In genomic region chr12:4215862-4216541, GRCh38 we compare ENCODE assay signal across 10 cellular contexts. TPM values are rescaled to one million over a fixed set of nuclear protein-coding genes. Genes with fewer than 3 reads are reported as not detected.
DNase-seq lines count a peak whose midpoint lies in the region; ATAC-seq, FAIRE-seq and TF ChIP-seq lines count a peak whose summit lies in the region.
"Had no signal": no experiment of that assay in that cellular context is flagged by ENCODE, and none has a peak within 500 bp of the region (broad histone marks: within the 10 kb centered on the region; RNA-seq: fewer than 3 reads in every experiment).

No MANE protein-coding gene starts in this region.

- H3K4me1 ChIP-seq in SK-N-SH (ENCODE audit: control insufficient read depth in 1 of 2, insufficient read depth in 2 of 2, low read depth in 1 of 2, low read length in 1 of 2) = no peaks in the 10 kb centered on the region
- H3K4me1 ChIP-seq in upper lobe of right lung = no peaks in the 10 kb centered on the region
- H3K4me1 ChIP-seq in small intestine (ENCODE audit: control insufficient read depth in 2 of 2, insufficient read depth in 1 of 2, low read depth in 1 of 2, low read length in 1 of 2) = no peaks in the 10 kb centered on the region

- H3K27ac ChIP-seq in SK-N-SH (ENCODE audit: low read depth in 2 of 2, low read length in 1 of 2) = no peak overlapping the region
- H3K27ac ChIP-seq in upper lobe of right lung = no peak overlapping the region
- H3K27ac ChIP-seq in small intestine (ENCODE audit: low read depth in 1 of 2, low read length in 1 of 2) = no peak overlapping the region

- peak overlapping the region; percentile 51 to 60 for H3K4me3 Mint-ChIP-seq in effector memory CD8-positive, alpha-beta T cell
- H3K4me3 Mint-ChIP-seq in nephron progenitor cell = no peak overlapping the region

- H3K27ac Mint-ChIP-seq in effector memory CD8-positive, alpha-beta T cell = peak overlapping the region; percentile 74 to 94
- H3K27ac Mint-ChIP-seq in nephron progenitor cell = no peak overlapping the region

- H3K36me3 ChIP-seq in SK-N-SH (replicated peaks in 1 of 2; ENCODE audit: control insufficient read depth in 1 of 2, insufficient read depth in 2 of 2, low read length in 1 of 2) (no peaks in the 10 kb centered on the region), upper lobe of right lung (no peaks in the 10 kb centered on the region), small intestine (ENCODE audit: control insufficient read depth in 2 of 2, insufficient read depth in 2 of 2, low read length in 2 of 2) (no peaks in the 10 kb centered on the region)
- H3K36me3 ChIP-seq: heart right ventricle had no signal

- peaks cover 0 to 9% of the 10 kb centered on the region in 2 donors for H3K27me3 Mint-ChIP-seq in effector memory CD8-positive, alpha-beta T cell
- H3K27me3 Mint-ChIP-seq in nephron progenitor cell (ENCODE audit: low read depth, poor library complexity) = peaks cover 5% of the 10 kb centered on the region

- H2AFZ ChIP-seq in SK-N-SH (ENCODE audit: low read depth) = no peak overlapping the region

- peak; percentile 51 for ATAC-seq in GM18498 (IDR thresholded peaks at IDR 0.05; ENCODE audit: unreplicated experiment)
- peak; percentile 55 for ATAC-seq in GM19463 (IDR thresholded peaks at IDR 0.05; ENCODE audit: unreplicated experiment)
- ATAC-seq in HG03196 (IDR thresholded peaks at IDR 0.05; ENCODE audit: unreplicated experiment) = peak; percentile 41
- no peak for ATAC-seq in effector memory CD8-positive, alpha-beta T cell (replicated peaks)
- ATAC-seq in upper lobe of right lung = no peak

- no peaks in the 10 kb centered on the region for H3K36me3 Mint-ChIP-seq in effector memory CD8-positive, alpha-beta T cell (ENCODE audit: insufficient read depth)
- no peaks in the 10 kb centered on the region for H3K36me3 Mint-ChIP-seq in nephron progenitor cell (ENCODE audit: low read depth)

- POLR2A ChIA-PET in SK-N-SH (lab: Yijun Ruan, JAX) = no interaction called here

- H3K4me2 ChIP-seq in SK-N-SH = no peak overlapping the region

- WGBS in SK-N-SH (ENCODE audit: low lambda C conversion rate) = 4% methylated on average over 4 of the region's 4 CpGs
- 66 to 73% (median 73%) methylated on average over 4 of the region's 4 CpGs for WGBS in small intestine, 3 donors

- no peaks in the 10 kb centered on the region for H4K20me1 ChIP-seq in SK-N-SH (ENCODE audit: insufficient read depth)

- intact Hi-C loops in upper lobe of right lung (cut with DNase I) = no loop called here

- TF ChIP-seq CTCF in SK-N-SH (IDR thresholded peaks at IDR 0.05) (no peak), nephron progenitor cell (IDR thresholded peaks at IDR 0.05) (no peak), upper lobe of right lung (IDR thresholded peaks at IDR 0.05) (no peak)

- H3K9me3 Mint-ChIP-seq in effector memory CD8-positive, alpha-beta T cell = no peaks in the 10 kb centered on the region
- H3K9me3 Mint-ChIP-seq in nephron progenitor cell = peaks cover 15% of the 10 kb centered on the region

- FAIRE-seq in small intestine (lab: Jason Lieb, UNC) = no peak

- H3K9ac ChIP-seq in SK-N-SH = no peak overlapping the region

- H3K9me3 ChIP-seq in SK-N-SH (no peaks in the 10 kb centered on the region), upper lobe of right lung (no peaks in the 10 kb centered on the region), small intestine (ENCODE audit: control insufficient read depth, low read depth) (no peaks in the 10 kb centered on the region)
- H3K9me3 ChIP-seq: heart right ventricle had no signal

- H3K4me1 Mint-ChIP-seq in effector memory CD8-positive, alpha-beta T cell (ENCODE audit: low read depth in 2 of 2) = peaks cover 10 to 40% of the 10 kb centered on the region in 2 donors
- peaks cover 18% of the 10 kb centered on the region for H3K4me1 Mint-ChIP-seq in nephron progenitor cell

- TF ChIP-seq EP300 in SK-N-SH (IDR thresholded peaks at IDR 0.05; ENCODE audit: borderline replicate concordance in 1 of 2, low read depth in 1 of 2, low read length in 1 of 2) = no peak

- H3K27me3 ChIP-seq in SK-N-SH (ENCODE audit: insufficient read depth) (peaks cover 22% of the 10 kb centered on the region), upper lobe of right lung (no peaks in the 10 kb centered on the region), small intestine (ENCODE audit: control insufficient read depth in 2 of 2, insufficient read depth in 2 of 2, low read length in 2 of 2) (no peaks in the 10 kb centered on the region)

- H3K9me2 ChIP-seq in SK-N-SH = no peaks in the 10 kb centered on the region

- H3K79me2 ChIP-seq in SK-N-SH (ENCODE audit: insufficient read depth) = no peaks in the 10 kb centered on the region

- no peak for DNase-seq in effector memory CD8-positive, alpha-beta T cell
- DNase-seq in SK-N-SH = no peak
- DNase-seq in nephron progenitor cell = no peak
- no peak for DNase-seq in upper lobe of right lung
- no peak for DNase-seq in small intestine
- DNase-seq: NCI-H510A had no signal

- no peak overlapping the region for H3K4me3 ChIP-seq in SK-N-SH (ENCODE audit: low read depth in 2 of 2, low read length in 1 of 2)
- H3K4me3 ChIP-seq in upper lobe of right lung = no peak overlapping the region
- H3K4me3 ChIP-seq in small intestine (ENCODE audit: low read depth in 1 of 2, low read length in 2 of 2) = no peak overlapping the region
- H3K4me3 ChIP-seq: heart right ventricle had no signal

- no peaks in the 10 kb centered on the region for H3F3A ChIP-seq in SK-N-SH (replicated peaks; ENCODE audit: insufficient read depth)

- CTCF ChIA-PET in SK-N-SH (lab: Yijun Ruan, JAX) = interaction anchor here (1.9 kb wide), 1 partner anchor 61 kb away, joined by 6 read pairs; no protein-coding TSS in a partner anchor

- TF ChIP-seq RAD21 in SK-N-SH (IDR thresholded peaks at IDR 0.05; ENCODE audit: low read length) = no peak

TF ChIP-seq in SK-N-SH, 30 proteins besides CTCF, POLR2A, EP300 and RAD21 (continues in another document):
- TF ChIP-seq TEAD4 (IDR thresholded peaks at IDR 0.05; ENCODE audit: borderline replicate concordance, insufficient read depth) (no peak), MEF2A (IDR thresholded peaks at IDR 0.05; ENCODE audit: borderline replicate concordance, low read depth) (no peak), TAF1 (IDR thresholded peaks at IDR 0.05; ENCODE audit: borderline replicate concordance, low read depth, low read length) (no peak), GATA2 (CRISPR knock-in tag; IDR thresholded peaks at IDR 0.05) (no peak), ELF1 (IDR thresholded peaks at IDR 0.05) (no peak), IRF3 (IDR thresholded peaks at IDR 0.05; ENCODE audit: low read depth, low read length) (no peak), FOXJ3 (CRISPR knock-in tag; IDR thresholded peaks at IDR 0.05) (no peak), GABPA (IDR thresholded peaks at IDR 0.05; ENCODE audit: low read depth) (no peak), SMC3 (IDR thresholded peaks at IDR 0.05; ENCODE audit: low read depth, low read length) (no peak), NRF1 (IDR thresholded peaks at IDR 0.05; ENCODE audit: low read depth, low read length) (no peak), MXI1 (IDR thresholded peaks at IDR 0.05; ENCODE audit: low read depth, low read length) (no peak), TCF12 (IDR thresholded peaks at IDR 0.05) (no peak), POLR2AphosphoS5 (IDR thresholded peaks at IDR 0.05; ENCODE audit: low read depth, low read length) (no peak), SIN3A (IDR thresholded peaks at IDR 0.05; ENCODE audit: borderline replicate concordance, low read depth, low read length) (no peak)
- TF ChIP-seq, protein P1, sequence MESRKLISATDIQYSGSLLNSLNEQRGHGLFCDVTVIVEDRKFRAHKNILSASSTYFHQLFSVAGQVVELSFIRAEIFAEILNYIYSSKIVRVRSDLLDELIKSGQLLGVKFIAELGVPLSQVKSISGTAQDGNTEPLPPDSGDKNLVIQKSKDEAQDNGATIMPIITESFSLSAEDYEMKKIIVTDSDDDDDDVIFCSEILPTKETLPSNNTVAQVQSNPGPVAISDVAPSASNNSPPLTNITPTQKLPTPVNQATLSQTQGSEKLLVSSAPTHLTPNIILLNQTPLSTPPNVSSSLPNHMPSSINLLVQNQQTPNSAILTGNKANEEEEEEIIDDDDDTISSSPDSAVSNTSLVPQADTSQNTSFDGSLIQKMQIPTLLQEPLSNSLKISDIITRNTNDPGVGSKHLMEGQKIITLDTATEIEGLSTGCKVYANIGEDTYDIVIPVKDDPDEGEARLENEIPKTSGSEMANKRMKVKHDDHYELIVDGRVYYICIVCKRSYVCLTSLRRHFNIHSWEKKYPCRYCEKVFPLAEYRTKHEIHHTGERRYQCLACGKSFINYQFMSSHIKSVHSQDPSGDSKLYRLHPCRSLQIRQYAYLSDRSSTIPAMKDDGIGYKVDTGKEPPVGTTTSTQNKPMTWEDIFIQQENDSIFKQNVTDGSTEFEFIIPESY (IDR thresholded peaks at IDR 0.05; ENCODE audit: borderline replicate concordance, low read depth) = no peak
- TF ChIP-seq, protein P2, sequence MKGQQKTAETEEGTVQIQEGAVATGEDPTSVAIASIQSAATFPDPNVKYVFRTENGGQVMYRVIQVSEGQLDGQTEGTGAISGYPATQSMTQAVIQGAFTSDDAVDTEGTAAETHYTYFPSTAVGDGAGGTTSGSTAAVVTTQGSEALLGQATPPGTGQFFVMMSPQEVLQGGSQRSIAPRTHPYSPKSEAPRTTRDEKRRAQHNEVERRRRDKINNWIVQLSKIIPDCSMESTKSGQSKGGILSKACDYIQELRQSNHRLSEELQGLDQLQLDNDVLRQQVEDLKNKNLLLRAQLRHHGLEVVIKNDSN (IDR thresholded peaks at IDR 0.05; ENCODE audit: borderline replicate concordance, low read depth) = no peak

RNA-seq across cellular contexts. Expression of gene CCND2, which starts 57.6 kb away (rescaled TPM):
- polyA plus RNA-seq in SK-N-SH (2012; rRNA removed) (not detected in 2 replicates), small intestine (10 to 100 TPM in 1 of 3 donors, 1 to 10 TPM in 2; 5.6 to 38.1 (median 5.9) TPM)
- not detected in 2 replicates for polyA plus RNA-seq in SK-N-SH (2012; cell fraction: cytosol; rRNA removed)
- polyA plus RNA-seq in SK-N-SH (2012; cell fraction: nucleus; rRNA removed) = not detected in 2 replicates
- total RNA-seq in upper lobe of right lung = 94.2 TPM

Comparison
In these comparisons a context has a peak if more than half of its experiments do, and no peak if none do; other contexts are left out.
1. ATAC-seq: peak in GM18498 (single experiment), GM19463 (single experiment) and HG03196 (single experiment); none in effector memory CD8-positive, alpha-beta T cell (single experiment) and upper lobe of right lung (single experiment).